In genomic region chrX:153780678-153781427, GRCh38 we compare ENCODE assay signal across 13 cellular contexts. TPM values are rescaled to one million over a fixed set of nuclear protein-coding genes. Genes with fewer than 3 reads are reported as not detected.
DNase-seq lines count a peak whose midpoint lies in the region; ATAC-seq and TF ChIP-seq lines count a peak whose summit lies in the region.
"Had no signal": no experiment of that assay in that cellular context is flagged by ENCODE, and none has a peak within 500 bp of the region (broad histone marks: within the 10 kb centered on the region; RNA-seq: fewer than 3 reads in every experiment).

A gene with protein sequence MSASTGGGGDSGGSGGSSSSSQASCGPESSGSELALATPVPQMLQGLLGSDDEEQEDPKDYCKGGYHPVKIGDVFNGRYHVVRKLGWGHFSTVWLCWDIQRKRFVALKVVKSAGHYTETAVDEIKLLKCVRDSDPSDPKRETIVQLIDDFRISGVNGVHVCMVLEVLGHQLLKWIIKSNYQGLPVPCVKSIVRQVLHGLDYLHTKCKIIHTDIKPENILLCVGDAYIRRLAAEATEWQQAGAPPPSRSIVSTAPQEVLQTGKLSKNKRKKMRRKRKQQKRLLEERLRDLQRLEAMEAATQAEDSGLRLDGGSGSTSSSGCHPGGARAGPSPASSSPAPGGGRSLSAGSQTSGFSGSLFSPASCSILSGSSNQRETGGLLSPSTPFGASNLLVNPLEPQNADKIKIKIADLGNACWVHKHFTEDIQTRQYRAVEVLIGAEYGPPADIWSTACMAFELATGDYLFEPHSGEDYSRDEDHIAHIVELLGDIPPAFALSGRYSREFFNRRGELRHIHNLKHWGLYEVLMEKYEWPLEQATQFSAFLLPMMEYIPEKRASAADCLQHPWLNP (plus strand): TSS chrX:153781041. CDS start chrX:153781087, 46 bp downstream.

- DNase-seq in NCI-H82 (lab: John Stamatoyannopoulos, UW) (peak; percentile 43), NCI-H82 treated with DMSO at 0.1 percent for 48 hours (lab: John Stamatoyannopoulos, UW; ENCODE audit: unreplicated experiment) (no peak), ascending aorta (ENCODE audit: low spot score in 2 of 2) (no peak), thoracic aorta (ENCODE audit: low spot score) (no peak), SW 1271 (lab: John Stamatoyannopoulos, UW) (no peak), islet precursor cell (no peak)
- DNase-seq in activated CD4-positive, CD25-positive, alpha-beta regulatory T cell treated with anti-CD3 and anti-CD28 coated beads, Interleukin-2, amount 50 U/mL, for 72 hours: no peak
- DNase-seq: activated CD8-positive, alpha-beta memory T cell treated with anti-CD3 and anti-CD28 coated beads, Interleukin-2, amount 10 ng/mL, durations not matched to agents 7 days and 5 days; AML-193; naive B cell; stimulated activated CD4-positive, alpha-beta T cell treated with anti-CD3 and anti-CD28 coated beads, Interleukin-4, amount 100 ng/mL, for 4 hours had no signal

- ATAC-seq in thoracic aorta (ENCODE audit: insufficient number of reproducible peaks, low FRiP score, low read depth): no peak
- ATAC-seq: activated CD8-positive, alpha-beta memory T cell treated with anti-CD3 and anti-CD28 coated beads, Interleukin-2, amount 10 ng/mL, durations not matched to agents 7 days and 5 days had no signal

- H3K27ac ChIP-seq in ascending aorta (peak within 1 kb of the TSS; percentile 73 to 79), layer of hippocampus (ENCODE audit: low read depth, low read length) (peak within 1 kb of the TSS; percentile 62), thoracic aorta (peak within 1 kb of the TSS; percentile 73 to 79)
- H3K27ac ChIP-seq: SK-N-MC had no signal

- intact Hi-C loops in ascending aorta (cut with DNase I): no loop called here

- H3K4me1 ChIP-seq in ascending aorta (no peaks in the 10 kb centered on the region), thoracic aorta (ENCODE audit: control insufficient read depth in 1 of 2, low read depth in 2 of 2) (peaks cover 0 to 26% of the 10 kb centered on the region in 2 donors)

- TF ChIP-seq CTCF in ascending aorta (IDR thresholded peaks at IDR 0.05) (no peak), thoracic aorta (IDR thresholded peaks at IDR 0.05) (no peak)

- H3K36me3 ChIP-seq in ascending aorta: peaks cover 9 to 12% of the 10 kb centered on the region in 2 donors
- H3K36me3 ChIP-seq in thoracic aorta: peaks cover 5% of the 10 kb centered on the region

- H3K9me3 ChIP-seq in ascending aorta (no peaks in the 10 kb centered on the region), thoracic aorta (no peaks in the 10 kb centered on the region)

- H3K4me3 ChIP-seq in ascending aorta: peak within 1 kb of the TSS in 1 of 2 donors; percentile 48
- peak within 1 kb of the TSS; percentile 62 for H3K4me3 ChIP-seq in thoracic aorta
- H3K4me3 ChIP-seq: SK-N-MC had no signal

- no peaks in the 10 kb centered on the region for H3K27me3 ChIP-seq in ascending aorta
- H3K27me3 ChIP-seq in layer of hippocampus (ENCODE audit: control insufficient read depth, insufficient read depth, low read length): no peaks in the 10 kb centered on the region
- H3K27me3 ChIP-seq in thoracic aorta (replicated peaks; ENCODE audit: insufficient read depth): no peaks in the 10 kb centered on the region

RNA-seq across cellular contexts. Expression of the gene that starts here (rescaled TPM):
- total RNA-seq in ascending aorta (4.5 TPM), thoracic aorta (1 to 10 TPM; 4.9 to 9.5 TPM)
- total RNA-seq: activated CD8-positive, alpha-beta memory T cell treated with anti-CD3 and anti-CD28 coated beads, Interleukin-2, amount 10 ng/mL, durations not matched to agents 7 days and 5 days had no signal
